8 cellular contexts compared by ENCODE assay signal in the genomic region with DNA sequence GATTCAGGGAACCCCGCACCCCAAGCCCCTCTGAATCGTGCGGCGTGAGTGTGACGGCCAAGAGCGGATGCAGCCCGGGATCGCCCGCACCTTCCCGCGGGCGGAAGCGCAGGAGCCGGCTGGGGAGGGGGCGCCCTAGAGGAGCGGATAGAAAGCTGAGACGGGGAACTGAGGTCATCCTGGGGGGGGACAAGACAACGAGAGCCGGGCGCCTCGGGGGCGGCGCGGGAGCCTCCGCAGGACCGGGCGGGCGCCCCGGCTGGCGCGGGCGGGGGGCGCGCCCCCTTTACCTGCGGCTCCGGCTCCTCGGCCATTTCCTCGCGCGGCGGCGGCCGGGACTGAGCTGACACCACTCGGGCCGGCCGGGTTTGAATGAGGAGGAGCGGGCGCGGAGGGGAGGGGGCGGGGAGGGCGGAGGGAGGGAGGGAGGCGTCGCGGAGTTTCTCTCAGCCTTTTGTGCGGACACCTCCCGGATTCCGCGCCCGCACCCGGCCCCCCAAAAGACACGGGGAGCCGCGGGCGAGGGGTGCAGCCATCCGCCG. TPM values are rescaled to one million over a fixed set of nuclear protein-coding genes. Genes with fewer than 3 reads are reported as not detected.
A peak's percentile ranks its signal among the peaks of the same experiment; 100 is the strongest.
DNase-seq lines count a peak whose midpoint lies in the region; ATAC-seq and TF ChIP-seq lines count a peak whose summit lies in the region.
"Not testable (repeated sequence)": the region's sequence is repeated elsewhere in the genome, so short reads cannot be mapped to it uniquely, and the experiment has no call there.

A gene (minus strand): TSS at position 374 of the 542 bp plus-strand sequence. CDS start 11,013 bp downstream, outside the sequence.

- not testable (repeated sequence) for H4K20me1 ChIP-seq in HCT116 (ENCODE audit: insufficient read depth); MM.1S (ENCODE audit: insufficient read depth, low read length)

- intact Hi-C loops in HCT116 (cut with micrococcal nuclease), result loop anchor here (1.0 to 5.0 kb wide), 3 partner anchors 28 to 274 kb away; no protein-coding TSS in a partner anchor
- intact Hi-C loops in T-helper 2 cell treated with Interferon-gamma antibody and Interleukin-4, amounts not matched to agents 100 ng/mL and 5 ng/mL, for 36 hours (cut with micrococcal nuclease), result loop anchor here (1.0 to 10.0 kb wide), 5 partner anchors 11 to 611 kb away; a partner anchor contains a TSS

- H3K27ac Mint-ChIP-seq in activated naive CD8-positive, alpha-beta T cell treated with anti-CD3 and anti-CD28 coated beads, Interleukin-2, amount 10 ng/mL, durations not matched to agents 7 days and 5 days, result peak within 1 kb of the TSS; percentile 95
- H3K27ac Mint-ChIP-seq in nephron progenitor cell, result peak within 1 kb of the TSS; percentile 99
- H3K27ac Mint-ChIP-seq in stimulated activated naive CD8-positive, alpha-beta T cell treated with anti-CD3 and anti-CD28 coated beads, Interleukin-15, amount 100 ng/mL, for 72 hours, result peak within 1 kb of the TSS; percentile 95 to 98

- peaks cover 19 to 26% of the 10 kb centered on the region in 2 experiments for H3K4me1 ChIP-seq in HCT116 (ENCODE audit: control insufficient read depth in 1 of 2, insufficient read depth in 2 of 2, low read length in 2 of 2)
- peaks cover 16% of the 10 kb centered on the region for H3K4me1 ChIP-seq in MM.1S (ENCODE audit: low read length)

- H3K4me2 ChIP-seq in HCT116 (ENCODE audit: low read length), result peak within 1 kb of the TSS; percentile 81
- H3K4me2 ChIP-seq in MM.1S (ENCODE audit: low read depth, low read length), result peak within 1 kb of the TSS; percentile 84

- TF ChIP-seq POLR2A in HCT116 (IDR thresholded peaks at IDR 0.05; ENCODE audit: borderline replicate concordance, extremely low read depth, insufficient read depth, insufficient read length), result not testable (repeated sequence)

- peak; percentile 70 for ATAC-seq in HCT116
- ATAC-seq in activated naive CD8-positive, alpha-beta T cell treated with anti-CD3 and anti-CD28 coated beads, Interleukin-2, amount 10 ng/mL, durations not matched to agents 7 days and 5 days (ENCODE audit: low read depth), result peak; percentile 28
- peak; percentile 65 for ATAC-seq in stimulated activated naive CD8-positive, alpha-beta T cell treated with anti-CD3 and anti-CD28 coated beads, Interleukin-15, amount 100 ng/mL, for 72 hours

- H3K4me3 ChIP-seq in HCT116 (replicated peaks in 1 of 2; ENCODE audit: low read depth in 1 of 2, low read length in 2 of 2) (peak within 1 kb of the TSS; percentile 64 to 74), MM.1S (ENCODE audit: low read length) (peak within 1 kb of the TSS; percentile 89)

- peaks cover 30% of the 10 kb centered on the region for H3F3A ChIP-seq in MM.1S (ENCODE audit: insufficient read depth, low read length)

- H2AFZ ChIP-seq in HCT116 (ENCODE audit: low read depth, low read length, poor library complexity, severe bottlenecking), result peak within 1 kb of the TSS; percentile 7
- H2AFZ ChIP-seq in MM.1S (ENCODE audit: low read length), result peak within 1 kb of the TSS; percentile 51; the same call in 1 of the 2 replicates

- H3K9me2 ChIP-seq in HCT116 (ENCODE audit: insufficient read depth); MM.1S (replicated peaks; ENCODE audit: insufficient read depth, low read length): not testable (repeated sequence)

- peaks cover 41% of the 10 kb centered on the region for H3K4me1 Mint-ChIP-seq in activated naive CD8-positive, alpha-beta T cell treated with anti-CD3 and anti-CD28 coated beads, Interleukin-2, amount 10 ng/mL, durations not matched to agents 7 days and 5 days
- H3K4me1 Mint-ChIP-seq in nephron progenitor cell, result peaks cover 71% of the 10 kb centered on the region
- peaks cover 39% of the 10 kb centered on the region for H3K4me1 Mint-ChIP-seq in stimulated activated naive CD8-positive, alpha-beta T cell treated with anti-CD3 and anti-CD28 coated beads, Interleukin-15, amount 100 ng/mL, for 72 hours

- RAD21 ChIA-PET in HCT116 (lab: Charles Lee; ENCODE audit: low non-redundant PET in 1 of 2, low total read pairs in 2 of 2, uncharacterized antibody in 2 of 2, unreplicated experiment in 2 of 2), result not testable (repeated sequence)

- not testable (repeated sequence) for BruUV-seq in HCT116 (replicated peaks; lab: Mats Ljungman, UMichigan)

- peaks cover 49% of the 10 kb centered on the region for H3K79me2 ChIP-seq in HCT116 (ENCODE audit: insufficient read depth, low read length)
- H3K79me2 ChIP-seq in MM.1S (ENCODE audit: low read length), result peaks cover 73% of the 10 kb centered on the region

- H3K36me3 ChIP-seq in HCT116 (ENCODE audit: control insufficient read depth in 1 of 2, insufficient read depth in 2 of 2, low read length in 2 of 2); MM.1S (replicated peaks; ENCODE audit: insufficient read depth, low read length): not testable (repeated sequence)

- H3K9ac ChIP-seq in HCT116 (ENCODE audit: low read length) (peak within 1 kb of the TSS; percentile 90), MM.1S (ENCODE audit: low read length) (peak within 1 kb of the TSS; percentile 99)

- H3K27me3 ChIP-seq in HCT116 (ENCODE audit: insufficient read depth, low read length); MM.1S (replicated peaks; ENCODE audit: insufficient read depth, low read length): not testable (repeated sequence)

- H3K36me3 Mint-ChIP-seq in activated naive CD8-positive, alpha-beta T cell treated with anti-CD3 and anti-CD28 coated beads, Interleukin-2, amount 10 ng/mL, durations not matched to agents 7 days and 5 days, result peaks cover 30% of the 10 kb centered on the region
- H3K36me3 Mint-ChIP-seq in nephron progenitor cell (ENCODE audit: low read depth), result not testable (repeated sequence)

- peak within 1 kb of the TSS; percentile 97 for H3K4me3 Mint-ChIP-seq in activated naive CD8-positive, alpha-beta T cell treated with anti-CD3 and anti-CD28 coated beads, Interleukin-2, amount 10 ng/mL, durations not matched to agents 7 days and 5 days
- peak within 1 kb of the TSS; percentile 91 for H3K4me3 Mint-ChIP-seq in nephron progenitor cell
- H3K4me3 Mint-ChIP-seq in stimulated activated naive CD8-positive, alpha-beta T cell treated with anti-CD3 and anti-CD28 coated beads, Interleukin-15, amount 100 ng/mL, for 72 hours, result peak within 1 kb of the TSS; percentile 84 to 92

- peak; percentile 77 for DNase-seq in ELR (ENCODE audit: low read depth)
- DNase-seq in HCT116 (ENCODE audit: low read depth, low spot score); glomerular endothelial cell (ENCODE audit: extremely low read depth, low read depth, low spot score): not testable (repeated sequence)
- DNase-seq in MM.1S, result peak; percentile 62
- DNase-seq in activated naive CD8-positive, alpha-beta T cell treated with anti-CD3 and anti-CD28 coated beads, Interleukin-2, amount 10 ng/mL, durations not matched to agents 7 days and 5 days, result peak; percentile 84
- peak; percentile 81 for DNase-seq in nephron progenitor cell
- DNase-seq in stimulated activated naive CD8-positive, alpha-beta T cell treated with anti-CD3 and anti-CD28 coated beads, Interleukin-15, amount 100 ng/mL, for 72 hours, result peak; percentile 83 to 88

- CTCF ChIA-PET in HCT116 (lab: Charles Lee), result interaction anchor here (1.0 to 1.8 kb wide), 2 partner anchors 322 to 346 kb away, joined by 3 to 4 read pairs; no protein-coding TSS in a partner anchor

- H3K9me3 Mint-ChIP-seq in activated naive CD8-positive, alpha-beta T cell treated with anti-CD3 and anti-CD28 coated beads, Interleukin-2, amount 10 ng/mL, durations not matched to agents 7 days and 5 days; nephron progenitor cell; stimulated activated naive CD8-positive, alpha-beta T cell treated with anti-CD3 and anti-CD28 coated beads, Interleukin-15, amount 100 ng/mL, for 72 hours: not testable (repeated sequence)

- H3K27me3 Mint-ChIP-seq in activated naive CD8-positive, alpha-beta T cell treated with anti-CD3 and anti-CD28 coated beads, Interleukin-2, amount 10 ng/mL, durations not matched to agents 7 days and 5 days; nephron progenitor cell (ENCODE audit: low read depth, poor library complexity); stimulated activated naive CD8-positive, alpha-beta T cell treated with anti-CD3 and anti-CD28 coated beads, Interleukin-15, amount 100 ng/mL, for 72 hours: not testable (repeated sequence)

- H3K9me3 ChIP-seq in HCT116 (ENCODE audit: control insufficient read depth in 1 of 2, insufficient read depth in 1 of 2, low read depth in 1 of 2, low read length in 2 of 2); MM.1S (replicated peaks; ENCODE audit: insufficient read depth, low read length): not testable (repeated sequence)

- peak within 1 kb of the TSS; percentile 79 for H3K27ac ChIP-seq in HCT116 (ENCODE audit: low read depth, low read length)
- peak within 1 kb of the TSS; percentile 98 for H3K27ac ChIP-seq in MM.1S (ENCODE audit: low read length)

- not testable (repeated sequence) for TF ChIP-seq RAD21 in HCT116 (IDR thresholded peaks at IDR 0.05; ENCODE audit: low read depth)

- POLR2A ChIA-PET in HCT116 (lab: Charles Lee), result interaction anchor here (0.6 to 4.0 kb wide), 3 partner anchors 18 to 36 kb away, joined by 5 to 23 read pairs (median 18); no protein-coding TSS in a partner anchor
- POLR2A ChIA-PET in activated naive CD8-positive, alpha-beta T cell treated with anti-CD3 and anti-CD28 coated beads, Interleukin-2, amount 10 ng/mL, durations not matched to agents 7 days and 5 days (lab: Charles Lee), result interaction anchor here (0.6 to 9.7 kb wide), 30 partner anchors 8 to 342 kb away, joined by 3 to 109 read pairs (median 6); no protein-coding TSS in a partner anchor

- TF ChIP-seq CTCF in HCT116 (IDR thresholded peaks at IDR 0.05 in 2 of 3, conservative IDR thresholded peaks at IDR 0.05 in 1 of 3; ENCODE audit: borderline replicate concordance in 1 of 3, insufficient read depth in 1 of 3, low read depth in 2 of 3, low read length in 2 of 3); MM.1S (IDR thresholded peaks at IDR 0.05; ENCODE audit: low read length); nephron progenitor cell (IDR thresholded peaks at IDR 0.05): not testable (repeated sequence)

TF ChIP-seq in HCT116, 20 proteins besides CTCF, POLR2A, EP300 and RAD21:
- TF ChIP-seq CBX3 (IDR thresholded peaks at IDR 0.05; ENCODE audit: low read depth) (0 out of 2 replicates have a peak, but pooled peaks have one; percentile 16), POLR2AphosphoS5 (IDR thresholded peaks at IDR 0.05; ENCODE audit: low read depth, low read length) (peak; percentile 34; the same call in 1 of the 2 replicates), SIN3A (IDR thresholded peaks at IDR 0.05; ENCODE audit: low read depth) (peak; percentile 54; the same call in 1 of the 2 replicates)

RNA-seq across cellular contexts. Expression of the gene that starts here (rescaled TPM):
- total RNA-seq in HCT116 (2021; ENCODE audit: unreplicated experiment), result 33.8 TPM
- polyA plus RNA-seq in HCT116 (2012), result 14.3 and 15.7 TPM in 2 replicates
- 83.5 and 87.7 TPM in 2 replicates for total RNA-seq in T-helper 2 cell treated with Interferon-gamma antibody and Interleukin-4, amounts not matched to agents 100 ng/mL and 5 ng/mL, for 36 hours
- 100 to 1,000 TPM; 133 to 144 TPM for total RNA-seq in activated naive CD8-positive, alpha-beta T cell treated with anti-CD3 and anti-CD28 coated beads, Interleukin-2, amount 10 ng/mL, durations not matched to agents 7 days and 5 days
- 21.5 and 31.4 TPM in 2 replicates for total RNA-seq in glomerular endothelial cell
